Comparison of ENCODE assay signal across 11 cellular contexts in the genomic region with DNA sequence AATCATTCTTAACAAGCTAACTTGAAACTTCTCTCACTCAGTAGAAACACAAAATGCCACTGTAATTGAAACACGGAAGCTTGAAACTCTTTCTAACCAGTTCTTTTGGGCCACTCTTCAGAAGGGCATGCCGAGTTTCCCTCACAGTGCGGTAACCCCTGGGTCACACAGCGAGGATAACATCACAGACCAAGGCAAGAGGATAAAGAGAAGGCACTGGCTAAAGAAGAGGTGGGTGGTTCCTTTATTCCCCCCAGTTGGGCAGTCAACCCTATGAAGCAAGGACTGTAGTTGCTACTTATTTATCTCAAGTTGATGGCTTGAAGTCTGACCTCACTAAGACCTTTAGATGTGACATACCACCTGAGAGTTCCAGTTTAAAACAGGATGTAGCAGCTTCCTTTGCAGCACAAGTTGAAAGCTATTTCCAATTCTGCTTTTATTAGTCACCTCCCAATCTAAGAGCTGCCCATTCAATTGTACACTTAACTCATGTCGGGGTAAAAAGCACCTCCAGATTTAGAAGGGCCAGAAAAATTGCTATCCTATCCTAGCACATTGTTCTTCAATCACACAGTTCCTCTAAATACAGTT.
DNase-seq lines count a peak whose midpoint lies in the region; ATAC-seq, FAIRE-seq and TF ChIP-seq lines count a peak whose summit lies in the region.
"Had no signal": no experiment of that assay in that cellular context is flagged by ENCODE, and none has a peak within 500 bp of the region (broad histone marks: within the 10 kb centered on the region; RNA-seq: fewer than 3 reads in every experiment).

No MANE protein-coding gene starts in this region.

- 76% methylated on average over 5 of the region's 5 CpGs for WGBS in suprapubic skin
- WGBS in HepG2 (ENCODE audit: low lambda C conversion rate) = 99% methylated on average over 5 of the region's 5 CpGs

- H3K9me3 ChIP-seq in suprapubic skin (no peaks in the 10 kb centered on the region), HepG2 (ENCODE audit: low read length) (no peaks in the 10 kb centered on the region)

- no peaks in the 10 kb centered on the region for H3K79me2 ChIP-seq in HepG2 (ENCODE audit: insufficient read depth, low read length)

- H3K9ac ChIP-seq in HepG2 (ENCODE audit: insufficient read depth, low read depth, low read length) = no peak overlapping the region

- no peaks in the 10 kb centered on the region for H3K27me3 ChIP-seq in suprapubic skin
- H3K27me3 ChIP-seq in HepG2 (ENCODE audit: control insufficient read depth in 1 of 2, insufficient read depth in 2 of 2, low read length in 2 of 2) = no peaks in the 10 kb centered on the region

- peak overlapping the region; percentile 7 for H3K27ac ChIP-seq in suprapubic skin
- H3K27ac ChIP-seq in HepG2 (ENCODE audit: extremely low read length, insufficient read depth, low read length) = no peak overlapping the region

- H3K4me1 Mint-ChIP-seq in stimulated activated naive CD8-positive, alpha-beta T cell treated with anti-CD3 and anti-CD28 coated beads, Interleukin-15, amount 100 ng/mL, for 72 hours = peaks cover 16% of the 10 kb centered on the region

- H3K27ac Mint-ChIP-seq in stimulated activated naive CD8-positive, alpha-beta T cell treated with anti-CD3 and anti-CD28 coated beads, Interleukin-15, amount 100 ng/mL, for 72 hours = no peak overlapping the region

- TF ChIP-seq EP300 in suprapubic skin (IDR thresholded peaks at IDR 0.05) (no peak), HepG2 (IDR thresholded peaks at IDR 0.05; ENCODE audit: low read depth in 2 of 2, low read length in 2 of 2) (no peak), HepG2 (CRISPR knock-in tag; IDR thresholded peaks at IDR 0.05; ENCODE audit: borderline replicate concordance) (no peak)

- intact Hi-C loops in HepG2 (cut with micrococcal nuclease; ENCODE audit: unreplicated experiment) = no loop called here

- no peak for TF ChIP-seq RAD21 in HepG2 (CRISPR knock-in tag; IDR thresholded peaks at IDR 0.05)

- in situ Hi-C loops in HepG2 (cut with HindIII; ENCODE audit: extremely low pct_ligation_motif_present, low pct_unique_long_range_greater_than_20kb) (no loop called here), KBM-7 (cut with MboI; ENCODE audit: low pct_unique_long_range_greater_than_20kb, low sequenced_read_pairs) (no loop called here)

- POLR2A ChIA-PET in HepG2 (lab: Yijun Ruan, JAX) = no interaction called here

- no peak for DNase-seq in stimulated activated naive CD8-positive, alpha-beta T cell treated with anti-CD3 and anti-CD28 coated beads, Interleukin-15, amount 100 ng/mL, for 72 hours
- DNase-seq in stimulated activated naive CD8-positive, alpha-beta T cell treated with anti-CD3 and anti-CD28 coated beads, Interleukin-15, Interleukin-2, amounts not matched to agents 100 U/mL and 50 U/mL, for 24 hours = no peak
- no peak for DNase-seq in H54 (ENCODE audit: insufficient read length, low spot score)
- DNase-seq in suprapubic skin (ENCODE audit: low spot score in 2 of 2) = no peak
- DNase-seq in HepG2 (ENCODE audit: low spot score) = no peak
- no peak for DNase-seq in KBM-7
- DNase-seq in T-helper 9 cell = no peak
- DNase-seq: effector CD8-positive, alpha-beta T cell; NCI-H510A treated with DMSO at 0.1 percent for 48 hours; T1000 had no signal

- TF ChIP-seq POLR2A in H54 (IDR thresholded peaks at IDR 0.05; ENCODE audit: low read depth, low read length) (no peak), suprapubic skin (IDR thresholded peaks at IDR 0.05) (no peak), HepG2 (IDR thresholded peaks at IDR 0.05; ENCODE audit: insufficient read depth in 1 of 2, low read depth in 2 of 2, low read length in 2 of 2) (no peak)

- no peaks in the 10 kb centered on the region for H3K27me3 Mint-ChIP-seq in stimulated activated naive CD8-positive, alpha-beta T cell treated with anti-CD3 and anti-CD28 coated beads, Interleukin-15, amount 100 ng/mL, for 72 hours

- peaks cover 5% of the 10 kb centered on the region in 2 donors for H3K9me3 Mint-ChIP-seq in stimulated activated naive CD8-positive, alpha-beta T cell treated with anti-CD3 and anti-CD28 coated beads, Interleukin-15, amount 100 ng/mL, for 72 hours

- BruUV-seq in HepG2 (replicated peaks; lab: Mats Ljungman, UMichigan) = no TSS peak

- H3K4me1 ChIP-seq in suprapubic skin = peaks cover 11% of the 10 kb centered on the region
- peaks cover 10% of the 10 kb centered on the region for H3K4me1 ChIP-seq in HepG2 (ENCODE audit: insufficient read depth, low read length)

- no peak overlapping the region for H2AFZ ChIP-seq in HepG2 (ENCODE audit: low read length)

- no peaks in the 10 kb centered on the region for H3K36me3 ChIP-seq in suprapubic skin
- H3K36me3 ChIP-seq in HepG2 (replicated peaks in 1 of 2; ENCODE audit: control insufficient read depth in 1 of 2, insufficient read depth in 2 of 2, low read length in 2 of 2) = no peaks in the 10 kb centered on the region

- CTCF ChIA-PET in HepG2 (lab: Yijun Ruan, JAX; ENCODE audit: low intra/inter-chr PET ratio, low total read pairs) = no interaction called here

- ATAC-seq in stimulated activated naive CD8-positive, alpha-beta T cell treated with anti-CD3 and anti-CD28 coated beads, Interleukin-15, amount 100 ng/mL, for 72 hours = peak; percentile 78
- no peak for ATAC-seq in stimulated activated naive CD8-positive, alpha-beta T cell treated with anti-CD3 and anti-CD28 coated beads, Interleukin-15, Interleukin-2, amounts not matched to agents 100 U/mL and 50 U/mL, for 24 hours
- ATAC-seq in HG03565 (IDR thresholded peaks at IDR 0.05; ENCODE audit: unreplicated experiment) (peak; percentile 85), HepG2 (no peak)

- FAIRE-seq in H54 (lab: Jason Lieb, UNC) (peak; percentile 15), HepG2 (lab: Jason Lieb, UNC) (no peak)

- no peak for TF ChIP-seq CTCF in suprapubic skin (IDR thresholded peaks at IDR 0.05)
- no peak for TF ChIP-seq CTCF in HepG2 (CRISPR knock-in tag; IDR thresholded peaks at IDR 0.05)

- no peak overlapping the region for H3K4me3 Mint-ChIP-seq in stimulated activated naive CD8-positive, alpha-beta T cell treated with anti-CD3 and anti-CD28 coated beads, Interleukin-15, amount 100 ng/mL, for 72 hours

- no peak overlapping the region for H3K4me2 ChIP-seq in HepG2 (ENCODE audit: low read depth, low read length)

- H3K4me3 ChIP-seq in suprapubic skin (no peak overlapping the region), HepG2 (replicated peaks in 1 of 3; ENCODE audit: insufficient read depth in 1 of 3, low read depth in 2 of 3, low read length in 3 of 3) (no peak overlapping the region)

- H4K20me1 ChIP-seq in HepG2 (ENCODE audit: insufficient read depth, low read length) = no peaks in the 10 kb centered on the region

TF ChIP-seq in HepG2, 621 proteins besides CTCF, POLR2A, EP300 and RAD21:
- TF ChIP-seq ATF7 (IDR thresholded peaks at IDR 0.05) (no peak), ATF7 (CRISPR knock-in tag; IDR thresholded peaks at IDR 0.05) (no peak), CENPT (CRISPR knock-in tag; IDR thresholded peaks at IDR 0.05; ENCODE audit: low read depth) (no peak), HOXD1 (CRISPR knock-in tag; IDR thresholded peaks at IDR 0.05) (no peak)
TF ChIP-seq in HepG2: peak in this region for 0.

Comparison
In these comparisons a context has a peak if more than half of its experiments do, and no peak if none do; other contexts are left out.
1. ATAC-seq: peak in stimulated activated naive CD8-positive, alpha-beta T cell treated with anti-CD3 and anti-CD28 coated beads, Interleukin-15, amount 100 ng/mL, for 72 hours (single experiment) and HG03565 (single experiment); none in stimulated activated naive CD8-positive, alpha-beta T cell treated with anti-CD3 and anti-CD28 coated beads, Interleukin-15, Interleukin-2, amounts not matched to agents 100 U/mL and 50 U/mL, for 24 hours (single experiment) and HepG2 (single experiment).